ENCODE assay signal across 15 cellular contexts in genomic region chr9:81371824-81372223, GRCh38.
DNase-seq lines count a peak whose midpoint lies in the region; ATAC-seq and TF ChIP-seq lines count a peak whose summit lies in the region.
"Had no signal": no experiment of that assay in that cellular context is flagged by ENCODE, and none has a peak within 500 bp of the region (broad histone marks: within the 10 kb centered on the region; RNA-seq: fewer than 3 reads in every experiment).

No MANE protein-coding gene starts in this region.

- DNase-seq in heart right ventricle: no peak
- no peak for DNase-seq in left ventricle myocardium superior
- no peak for DNase-seq in mammary epithelial cell
- DNase-seq in neural crest cell (ENCODE audit: low read depth, low spot score): no peak
- DNase-seq in aorta: no peak
- DNase-seq in DMS53 treated with DMSO at 0.1 percent for 48 hours (lab: John Stamatoyannopoulos, UW; ENCODE audit: unreplicated experiment): no peak
- DNase-seq in PC-9: no peak
- DNase-seq: Calu3; CD4-positive, CD25-positive, alpha-beta regulatory T cell; DMS79 treated with DMSO at 0.1 percent for 48 hours; Karpas-422; NCI-H1930; NCI-H510A treated with DMSO at 0.1 percent for 48 hours had no signal

- H3K9me3 ChIP-seq in heart right ventricle: peaks cover 0 to 5% (median 0%) of the 10 kb centered on the region in 11 donors
- H3K9me3 ChIP-seq in mammary epithelial cell (replicated peaks; ENCODE audit: insufficient read depth, low read length): no peaks in the 10 kb centered on the region
- no peaks in the 10 kb centered on the region for H3K9me3 ChIP-seq in aorta (ENCODE audit: control insufficient read depth, low read length)
- H3K9me3 ChIP-seq in PC-9 (ENCODE audit: insufficient read depth, low read depth): no peaks in the 10 kb centered on the region
- H3K9me3 ChIP-seq: SJSA1 had no signal

- no peaks in the 10 kb centered on the region for H3F3A ChIP-seq in PC-9 (ENCODE audit: insufficient read depth, low read depth)

- TF ChIP-seq CTCF in heart right ventricle (IDR thresholded peaks at IDR 0.05) (no peak), mammary epithelial cell (conservative IDR thresholded peaks at IDR 0.05 in 1 of 2, IDR thresholded peaks at IDR 0.05 in 1 of 2; ENCODE audit: extremely low read depth in 1 of 2, insufficient read depth in 1 of 2, low read depth in 1 of 2, low read length in 2 of 2) (no peak), neural crest cell (conservative IDR thresholded peaks at IDR 0.05) (no peak), PC-9 (conservative IDR thresholded peaks at IDR 0.05) (no peak)

- H3K4me3 ChIP-seq in heart right ventricle (no peak overlapping the region), mammary epithelial cell (replicated peaks in 1 of 3; ENCODE audit: insufficient read depth in 1 of 3, low read depth in 2 of 3, low read length in 3 of 3) (no peak overlapping the region), aorta (ENCODE audit: low read length in 2 of 2) (no peak overlapping the region), PC-9 (no peak overlapping the region)
- H3K4me3 ChIP-seq: SJSA1 had no signal

- no peak overlapping the region for H3K4me2 ChIP-seq in mammary epithelial cell (ENCODE audit: insufficient read depth, low read depth, low read length)
- H3K4me2 ChIP-seq in PC-9: no peak overlapping the region

- H3K4me1 ChIP-seq in heart right ventricle: peaks cover 0 to 48% (median 23%) of the 10 kb centered on the region in 9 donors
- H3K4me1 ChIP-seq in mammary epithelial cell (ENCODE audit: insufficient read depth, low read length): no peaks in the 10 kb centered on the region
- peaks cover 0 to 9% of the 10 kb centered on the region in 2 donors for H3K4me1 ChIP-seq in aorta (ENCODE audit: control insufficient read depth in 1 of 2, insufficient read depth in 2 of 2, low read length in 2 of 2)
- H3K4me1 ChIP-seq in PC-9 (replicated peaks; ENCODE audit: insufficient read depth): no peaks in the 10 kb centered on the region
- H3K4me1 ChIP-seq: SJSA1 had no signal

- no peaks in the 10 kb centered on the region for H3K9me2 ChIP-seq in PC-9 (ENCODE audit: insufficient read depth)

- no peak overlapping the region for H3K9ac ChIP-seq in mammary epithelial cell (ENCODE audit: insufficient read depth, low read length)

- BruUV-seq in mammary epithelial cell (replicated peaks; lab: Mats Ljungman, UMichigan): no TSS peak
- BruUV-seq in PC-9 (replicated peaks; lab: Mats Ljungman, UMichigan): no TSS peak

- POLR2A ChIA-PET in PC-9 (lab: Charles Lee; ENCODE audit: unreplicated experiment): no interaction called here

- H3K36me3 ChIP-seq in heart right ventricle: no peaks in the 10 kb centered on the region
- no peaks in the 10 kb centered on the region for H3K36me3 ChIP-seq in mammary epithelial cell (ENCODE audit: insufficient read depth, low read length)
- no peaks in the 10 kb centered on the region for H3K36me3 ChIP-seq in aorta (ENCODE audit: control insufficient read depth in 1 of 2, insufficient read depth in 2 of 2, low read length in 1 of 2)
- H3K36me3 ChIP-seq in PC-9 (ENCODE audit: low read depth): no peaks in the 10 kb centered on the region
- H3K36me3 ChIP-seq: SJSA1 had no signal

- peak overlapping the region; percentile 17 for H3K27ac Mint-ChIP-seq in neural crest cell (ENCODE audit: unreplicated experiment)
- H3K27ac Mint-ChIP-seq: CD4-positive, CD25-positive, alpha-beta regulatory T cell had no signal

- CTCF ChIA-PET in mammary epithelial cell (lab: Charles Lee; ENCODE audit: low non-redundant PET) (no interaction called here), PC-9 (lab: Charles Lee) (no interaction called here)

- in situ Hi-C loops in mammary epithelial cell (cut with MboI; ENCODE audit: low sequenced_read_pairs in 2 of 2): no loop called here

- H3K27ac ChIP-seq in heart right ventricle: peak overlapping the region in 7 of 10 donors; percentile 5 to 74 (median 57)
- H3K27ac ChIP-seq in mammary epithelial cell (ENCODE audit: insufficient read depth, low read depth, low read length): no peak overlapping the region
- no peak overlapping the region for H3K27ac ChIP-seq in aorta (ENCODE audit: low read depth in 1 of 2, low read length in 2 of 2)
- no peak overlapping the region for H3K27ac ChIP-seq in PC-9
- H3K27ac ChIP-seq: SJSA1 had no signal

- H3K9me3 Mint-ChIP-seq in neural crest cell: peaks cover 7% of the 10 kb centered on the region

- dilution Hi-C loops in mammary epithelial cell (cut with HindIII; ENCODE audit: low sequenced_read_pairs): no loop called here

- intact Hi-C loops in heart right ventricle (cut with DNase I) (loop anchor here in 3 of 10 donors (10.0 kb wide), 3 partner anchors 53 to 313 kb away; partner anchors contain the start of gene TLE1 (in 2 of the 3)), left ventricle myocardium superior (cut with micrococcal nuclease) (no loop called here), mammary epithelial cell (cut with micrococcal nuclease) (no loop called here), aorta (cut with DNase I) (loop anchor here in 1 of 2 donors (10.0 kb wide), 1 partner anchor 313 kb away; the partner anchor contains the start of gene TLE1), PC-9 (cut with micrococcal nuclease; ENCODE audit: unreplicated experiment) (no loop called here)

- H2AFZ ChIP-seq in mammary epithelial cell (ENCODE audit: low read depth, low read length): peak overlapping the region; percentile 28
- no peak overlapping the region for H2AFZ ChIP-seq in PC-9

- H4K20me1 ChIP-seq in mammary epithelial cell (ENCODE audit: insufficient read depth, low read length) (no peaks in the 10 kb centered on the region), PC-9 (ENCODE audit: insufficient read depth) (no peaks in the 10 kb centered on the region)

- H3K27me3 Mint-ChIP-seq in neural crest cell (ENCODE audit: low read depth): peaks cover 60% of the 10 kb centered on the region
- H3K27me3 Mint-ChIP-seq: CD4-positive, CD25-positive, alpha-beta regulatory T cell had no signal

- no peaks in the 10 kb centered on the region for H3K27me3 ChIP-seq in heart right ventricle
- H3K27me3 ChIP-seq in mammary epithelial cell (ENCODE audit: insufficient read depth, low read length): no peaks in the 10 kb centered on the region
- H3K27me3 ChIP-seq in aorta (ENCODE audit: control insufficient read depth in 1 of 2, insufficient read depth in 2 of 2, low read length in 1 of 2): no peaks in the 10 kb centered on the region
- no peaks in the 10 kb centered on the region for H3K27me3 ChIP-seq in PC-9 (ENCODE audit: insufficient read depth, low read depth)
- H3K27me3 ChIP-seq: SJSA1 had no signal

- no peaks in the 10 kb centered on the region for H3K79me2 ChIP-seq in mammary epithelial cell (ENCODE audit: insufficient read depth, low read length)
- H3K79me2 ChIP-seq in PC-9 (ENCODE audit: low read depth): no peaks in the 10 kb centered on the region

- H3K4me3 Mint-ChIP-seq in neural crest cell: no peak overlapping the region
- H3K4me3 Mint-ChIP-seq: CD4-positive, CD25-positive, alpha-beta regulatory T cell had no signal

- H3K36me3 Mint-ChIP-seq in neural crest cell (ENCODE audit: low read depth): peaks cover 4% of the 10 kb centered on the region
- H3K36me3 Mint-ChIP-seq: CD4-positive, CD25-positive, alpha-beta regulatory T cell had no signal

- 84 to 85% methylated on average over 7 of the region's 7 CpGs for WGBS in heart right ventricle, 2 donors
- WGBS in mammary epithelial cell (ENCODE audit: low coverage, missing lambda C conversion rate): 37% methylated on average over 7 of the region's 7 CpGs
- WGBS in aorta, 2 donors: 45 to 46% methylated on average over 7 of the region's 7 CpGs

- no peak for ATAC-seq in heart right ventricle
- ATAC-seq in left ventricle myocardium superior: no peak
- ATAC-seq in GM18907 (IDR thresholded peaks at IDR 0.05; ENCODE audit: unreplicated experiment): no peak
- ATAC-seq in aorta (ENCODE audit: low FRiP score): no peak

- H3K4me1 Mint-ChIP-seq in neural crest cell: peaks cover 69% of the 10 kb centered on the region
- H3K4me1 Mint-ChIP-seq: CD4-positive, CD25-positive, alpha-beta regulatory T cell had no signal

Comparison
In these comparisons a context has a peak if more than half of its experiments do, and no peak if none do; other contexts are left out.
1. H3K27ac ChIP-seq: peak in heart right ventricle (7 of 10); none in mammary epithelial cell (single experiment), aorta (0 of 2) and PC-9 (single experiment).